ENCODE assay signal across 22 cellular contexts in genomic region chr4:180641495-180641894, GRCh38.
"Had no signal": no experiment of that assay in that cellular context is flagged by ENCODE, and none has a peak within 500 bp of the region (broad histone marks: within the 10 kb centered on the region; RNA-seq: fewer than 3 reads in every experiment).

No MANE protein-coding gene starts in this region.

- H3K4me3 Mint-ChIP-seq: activated CD4-positive, alpha-beta T cell treated with anti-CD3 and anti-CD28 coated beads, Interleukin-2, amount 10 ng/mL, durations not matched to agents 7 days and 5 days; activated naive CD8-positive, alpha-beta T cell treated with anti-CD3 and anti-CD28 coated beads for 36 hours; brain; central memory CD8-positive, alpha-beta T cell; natural killer cell; stimulated activated naive B cell treated with anti-CD40 and anti-IgM and Interleukin-4, amounts not matched to agents 10 μg/mL and 1 μg/mL and 100 μg/mL, for 72 hours; WTC11 had no signal

- H3K36me3 Mint-ChIP-seq: activated naive CD8-positive, alpha-beta T cell treated with anti-CD3 and anti-CD28 coated beads for 36 hours; brain; natural killer cell; stimulated activated naive B cell treated with anti-CD40 and anti-IgM and Interleukin-4, amounts not matched to agents 10 μg/mL and 1 μg/mL and 100 μg/mL, for 72 hours; WTC11 had no signal

- H3K27ac Mint-ChIP-seq: activated CD4-positive, alpha-beta T cell treated with anti-CD3 and anti-CD28 coated beads, Interleukin-2, amount 10 ng/mL, durations not matched to agents 7 days and 5 days; activated naive CD8-positive, alpha-beta T cell treated with anti-CD3 and anti-CD28 coated beads for 36 hours; brain; natural killer cell; stimulated activated naive B cell treated with anti-CD40 and anti-IgM and Interleukin-4, amounts not matched to agents 10 μg/mL and 1 μg/mL and 100 μg/mL, for 72 hours; WTC11 had no signal

- H3K9me3 ChIP-seq: neutrophil, tibial nerve, vagina had no signal

- DNase-seq: activated CD4-positive, alpha-beta T cell treated with anti-CD3 and anti-CD28 coated beads, Interleukin-2, amount 10 ng/mL, durations not matched to agents 7 days and 5 days; activated CD8-positive, alpha-beta memory T cell treated with anti-CD3 and anti-CD28 coated beads, Interleukin-2, amount 50 U/mL, for 48 hours; activated gamma-delta T cell treated with Interleukin-2 at 50 U/mL for 16 hours; activated naive CD8-positive, alpha-beta T cell treated with anti-CD3 and anti-CD28 coated beads for 36 hours; cortex of kidney; effector CD4-positive, alpha-beta T cell; foreskin keratinocyte; glutamatergic neuron; hypothalamus; left ventricle myocardium superior; mesenchymal stem cell; natural killer cell; stimulated activated CD4-positive, alpha-beta T cell treated with anti-CD3 and anti-CD28 coated beads, Interleukin-15, amount 100 ng/mL, for 24 hours; stimulated activated CD4-positive, alpha-beta T cell treated with anti-CD3 and anti-CD28 coated beads, Interleukin-4, amount 100 ng/mL, for 1 hour; stimulated activated naive B cell treated with anti-CD40 and anti-IgM and Interleukin-4, amounts not matched to agents 10 μg/mL and 1 μg/mL and 100 μg/mL, for 72 hours; substantia nigra had no signal

- H3K27ac ChIP-seq: foreskin keratinocyte, neutrophil, tibial nerve, vagina had no signal

- H3K4me1 Mint-ChIP-seq: activated CD4-positive, alpha-beta T cell treated with anti-CD3 and anti-CD28 coated beads, Interleukin-2, amount 10 ng/mL, durations not matched to agents 7 days and 5 days; central memory CD8-positive, alpha-beta T cell; natural killer cell; stimulated activated naive B cell treated with anti-CD40 and anti-IgM and Interleukin-4, amounts not matched to agents 10 μg/mL and 1 μg/mL and 100 μg/mL, for 72 hours had no signal

- H3K27me3 ChIP-seq: neutrophil, tibial nerve, vagina had no signal

- H3K4me1 ChIP-seq: foreskin keratinocyte, tibial nerve, vagina had no signal

- H3K9me3 Mint-ChIP-seq: activated CD4-positive, alpha-beta T cell treated with anti-CD3 and anti-CD28 coated beads, Interleukin-2, amount 10 ng/mL, durations not matched to agents 7 days and 5 days; activated naive CD8-positive, alpha-beta T cell treated with anti-CD3 and anti-CD28 coated beads for 36 hours; brain; stimulated activated naive B cell treated with anti-CD40 and anti-IgM and Interleukin-4, amounts not matched to agents 10 μg/mL and 1 μg/mL and 100 μg/mL, for 72 hours; WTC11 had no signal

- H3K27me3 Mint-ChIP-seq: activated CD4-positive, alpha-beta T cell treated with anti-CD3 and anti-CD28 coated beads, Interleukin-2, amount 10 ng/mL, durations not matched to agents 7 days and 5 days; brain; central memory CD8-positive, alpha-beta T cell had no signal
